In genomic region chr7:103398488-103398887, GRCh38 we compare ENCODE assay signal across 1 cellular context.
TF ChIP-seq lines count a peak whose summit lies in the region.

No MANE protein-coding gene starts in this region.

TF ChIP-seq in HepG2, 621 proteins besides CTCF, POLR2A, EP300 and RAD21:
- TF ChIP-seq FOXK1 (CRISPR knock-in tag; IDR thresholded peaks at IDR 0.05; ENCODE audit: borderline replicate concordance, low read depth) (no peak), PRDM4 (CRISPR knock-in tag; IDR thresholded peaks at IDR 0.05; ENCODE audit: borderline replicate concordance) (no peak), REPIN1 (CRISPR knock-in tag; IDR thresholded peaks at IDR 0.05; ENCODE audit: borderline replicate concordance, low read depth) (no peak), KLF6 (CRISPR knock-in tag; IDR thresholded peaks at IDR 0.05) (no peak), RBM39 (IDR thresholded peaks at IDR 0.05; ENCODE audit: low read depth, low read length, poor library complexity, severe bottlenecking) (no peak), NR0B2 (CRISPR knock-in tag; IDR thresholded peaks at IDR 0.05) (no peak), ZUFSP (CRISPR knock-in tag; IDR thresholded peaks at IDR 0.05; ENCODE audit: borderline replicate concordance) (no peak), ZNF883 (CRISPR knock-in tag; IDR thresholded peaks at IDR 0.05; ENCODE audit: not compliant biosample characterization) (no peak), HNRNPH1 (optimal IDR thresholded peaks at IDR 0.05; ENCODE audit: low read depth, low read length) (no peak), MZF1 (CRISPR knock-in tag; IDR thresholded peaks at IDR 0.05; ENCODE audit: borderline replicate concordance) (no peak), ZBTB2 (CRISPR knock-in tag; IDR thresholded peaks at IDR 0.05; ENCODE audit: low read depth) (no peak)
TF ChIP-seq in HepG2: peak in this region for 0.
